In genomic region chr10:86350897-86351296, GRCh38 we compare ENCODE assay signal across 20 cellular contexts. TPM values are rescaled to one million over a fixed set of nuclear protein-coding genes. Genes with fewer than 3 reads are reported as not detected.
DNase-seq lines count a peak whose midpoint lies in the region; ATAC-seq, FAIRE-seq and TF ChIP-seq lines count a peak whose summit lies in the region.
"Had no signal": no experiment of that assay in that cellular context is flagged by ENCODE, and none has a peak within 500 bp of the region (broad histone marks: within the 10 kb centered on the region; RNA-seq: fewer than 3 reads in every experiment).

No MANE protein-coding gene starts in this region.

- TF ChIP-seq CTCF in right atrium auricular region (IDR thresholded peaks at IDR 0.05) (no peak), kidney (IDR thresholded peaks at IDR 0.05; ENCODE audit: borderline replicate concordance, extremely low read depth, insufficient read depth) (no peak), spleen (IDR thresholded peaks at IDR 0.05 in 8 of 11, conservative IDR thresholded peaks at IDR 0.05 in 3 of 11) (no peak)

- intact Hi-C loops in Right ventricle myocardium superior (cut with DNase I) (no loop called here), kidney (cut with DNase I) (no loop called here), spleen (cut with DNase I; ENCODE audit: low total_unique reads) (no loop called here)

- H3K4me1 ChIP-seq in right atrium auricular region (peaks cover 0 to 8% of the 10 kb centered on the region in 2 donors), kidney (ENCODE audit: control insufficient read depth in 1 of 2, insufficient read depth in 1 of 2, low read depth in 1 of 2, low read length in 2 of 2) (peaks cover 0 to under 1% of the 10 kb centered on the region in 2 donors), spleen (peaks cover 0 to 13% (median 8%) of the 10 kb centered on the region in 6 donors)

- no peak overlapping the region for H3K27ac ChIP-seq in right atrium auricular region
- no peak overlapping the region for H3K27ac ChIP-seq in kidney (ENCODE audit: low read depth in 2 of 2, low read length in 2 of 2)
- no peak overlapping the region for H3K27ac ChIP-seq in spleen
- H3K27ac ChIP-seq: BLaER1 treated with 17β-estradiol and CSF1 and Interleukin-3, amounts not matched to agents 10 nM and 100 nM; GM23248 had no signal

- no peak overlapping the region for H3K9ac ChIP-seq in kidney (ENCODE audit: low read length in 2 of 2)
- H3K9ac ChIP-seq: BLaER1 treated with 17β-estradiol and CSF1 and Interleukin-3, amounts not matched to agents 10 nM and 100 nM; GM23248 had no signal

- DNase-seq in Right ventricle myocardium superior (peak; percentile 40), right atrium auricular region (ENCODE audit: low spot score) (no peak), ELF-1 (ENCODE audit: low read depth, low spot score) (peak; percentile 16), kidney (peak; percentile 40), spleen (peak; percentile 37), germinal center (ENCODE audit: low spot score) (no peak), T1000 (lab: John Stamatoyannopoulos, UW) (no peak)
- DNase-seq in activated CD8-positive, alpha-beta memory T cell treated with anti-CD3 and anti-CD28 coated beads, Interleukin-2, amount 50 U/mL, for 4 hours, result no peak
- DNase-seq: 8988T; AML-193; Calu3; CD4-positive, alpha-beta T cell; DMS 273 treated with DMSO at 0.1 percent for 48 hours; GM23248 had no signal

- H3K9me3 ChIP-seq in right atrium auricular region (no peaks in the 10 kb centered on the region), kidney (ENCODE audit: control insufficient read depth in 1 of 2, low read length in 2 of 2) (no peaks in the 10 kb centered on the region), spleen (peaks cover 0 to 8% (median 3%) of the 10 kb centered on the region in 8 donors)

- no peaks in the 10 kb centered on the region for H3K27me3 ChIP-seq in right atrium auricular region
- peaks cover 0 to 47% (median 0%) of the 10 kb centered on the region in 7 donors for H3K27me3 ChIP-seq in spleen (replicated peaks in 1 of 7)
- H3K27me3 ChIP-seq: BLaER1 treated with 17β-estradiol and CSF1 and Interleukin-3, amounts not matched to agents 10 nM and 100 nM had no signal

- H3K36me3 ChIP-seq in right atrium auricular region, result no peaks in the 10 kb centered on the region
- H3K36me3 ChIP-seq in kidney (ENCODE audit: control insufficient read depth in 1 of 2, insufficient read depth in 2 of 2, low read length in 2 of 2), result no peaks in the 10 kb centered on the region
- H3K36me3 ChIP-seq in spleen, result no peaks in the 10 kb centered on the region
- H3K36me3 ChIP-seq: BLaER1 treated with 17β-estradiol and CSF1 and Interleukin-3, amounts not matched to agents 10 nM and 100 nM had no signal

- ATAC-seq in Right ventricle myocardium superior (ENCODE audit: poor library complexity), result peak; percentile 64
- ATAC-seq: GM12878, HCT116 had no signal

- FAIRE-seq in kidney (lab: Jason Lieb, UNC), result no peak
- FAIRE-seq: GM12878, GM18507, H54 had no signal

- 72 to 85% (median 80%) methylated on average over 6 of the region's 6 CpGs for WGBS in spleen, 5 donors

- no peak overlapping the region for H3K4me3 ChIP-seq in right atrium auricular region
- no peak overlapping the region for H3K4me3 ChIP-seq in kidney (ENCODE audit: low read length in 2 of 2)
- H3K4me3 ChIP-seq in spleen, result no peak overlapping the region
- H3K4me3 ChIP-seq: BLaER1 treated with 17β-estradiol and CSF1 and Interleukin-3, amounts not matched to agents 10 nM and 100 nM; GM12878; GM23248 had no signal

- TF ChIP-seq POLR2A in spleen (IDR thresholded peaks at IDR 0.05), result no peak

RNA-seq across cellular contexts. Expression of gene GRID1, which starts 15.7 kb away (rescaled TPM):
- total RNA-seq in Right ventricle myocardium superior (1.1 TPM), right atrium auricular region (under 1 TPM; 0.37 to 0.67 TPM), kidney (1.4 TPM), spleen (under 1 TPM in 4 of 7 donors, not detected in 3; 0.10 to 0.42 (median 0.17) TPM)
- polyA plus RNA-seq in kidney (ENCODE audit: insufficient read depth, low read depth, low replicate concordance) (0.37 TPM), spleen (under 1 TPM in 2 of 3 donors, not detected in 1; 0.06 to 0.18 TPM)
- total RNA-seq: Calu3; CD4-positive, alpha-beta T cell; Daoy; GM23248 had no signal
- polyA plus RNA-seq: GM23248 had no signal

Comparison
In these comparisons a context has a peak if more than half of its experiments do, and no peak if none do; other contexts are left out.
1. DNase-seq: peak in Right ventricle myocardium superior (single experiment), ELF-1 (single experiment), kidney (single experiment) and spleen (single experiment); none in right atrium auricular region (single experiment), germinal center (single experiment), activated CD8-positive, alpha-beta memory T cell treated with anti-CD3 and anti-CD28 coated beads, Interleukin-2, amount 50 U/mL, for 4 hours (single experiment) and T1000 (single experiment).